In the genomic region with DNA sequence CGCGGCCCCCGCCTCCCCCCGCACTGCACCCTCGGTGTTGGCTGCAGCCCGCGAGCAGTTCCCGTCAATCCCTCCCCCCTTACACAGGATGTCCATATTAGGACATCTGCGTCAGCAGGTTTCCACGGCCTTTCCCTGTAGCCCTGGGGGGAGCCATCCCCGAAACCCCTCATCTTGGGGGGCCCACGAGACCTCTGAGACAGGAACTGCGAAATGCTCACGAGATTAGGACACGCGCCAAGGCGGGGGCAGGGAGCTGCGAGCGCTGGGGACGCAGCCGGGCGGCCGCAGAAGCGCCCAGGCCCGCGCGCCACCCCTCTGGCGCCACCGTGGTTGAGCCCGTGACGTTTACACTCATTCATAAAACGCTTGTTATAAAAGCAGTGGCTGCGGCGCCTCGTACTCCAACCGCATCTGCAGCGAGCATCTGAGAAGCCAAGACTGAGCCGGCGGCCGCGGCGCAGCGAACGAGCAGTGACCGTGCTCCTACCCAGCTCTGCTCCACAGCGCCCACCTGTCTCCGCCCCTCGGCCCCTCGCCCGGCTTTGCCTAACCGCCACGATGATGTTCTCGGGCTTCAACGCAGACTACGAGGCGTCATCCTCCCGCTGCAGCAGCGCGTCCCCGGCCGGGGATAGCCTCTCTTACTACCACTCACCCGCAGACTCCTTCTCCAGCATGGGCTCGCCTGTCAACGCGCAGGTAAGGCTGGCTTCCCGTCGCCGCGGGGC, we compare ENCODE assay signal across 8 cellular contexts. TPM values are rescaled to one million over a fixed set of nuclear protein-coding genes. Genes with fewer than 3 reads are reported as not detected.
DNase-seq lines count a peak whose midpoint lies in the region; ATAC-seq and TF ChIP-seq lines count a peak whose summit lies in the region.

Gene FOS, plus strand, starts transcription at position 407 of the 731 bp plus-strand sequence. Its CDS starts 155 bp downstream, at position 562.

- H3K27me3 ChIP-seq in kidney epithelial cell (ENCODE audit: control insufficient read depth, insufficient read depth, low read length): peaks cover 2% of the 10 kb centered on the region

- peak within 1 kb of the TSS; percentile 82 for H3K4me3 ChIP-seq in kidney epithelial cell (ENCODE audit: low read depth, low read length)

- TF ChIP-seq CTCF in kidney epithelial cell (IDR thresholded peaks at IDR 0.05; ENCODE audit: insufficient read depth, low read length, poor library complexity, severe bottlenecking): no peak

- H3K36me3 ChIP-seq in kidney epithelial cell (ENCODE audit: control insufficient read depth, insufficient read depth, low read length): peaks cover 7% of the 10 kb centered on the region

- peak; percentile 78 for ATAC-seq in HG03432 (IDR thresholded peaks at IDR 0.05; ENCODE audit: unreplicated experiment)

- DNase-seq in Ammon's horn (ENCODE audit: low spot score): peak; percentile 97
- DNase-seq in GM19238 (ENCODE audit: insufficient read length, low spot score): peak; percentile 96
- peak; percentile 89 for DNase-seq in NCI-H510A (lab: John Stamatoyannopoulos, UW)
- DNase-seq in activated CD4-positive, alpha-beta T cell treated with anti-CD3 and anti-CD28 coated beads for 1 hour: peak; percentile 91
- DNase-seq in cerebellum (ENCODE audit: low spot score): peak; percentile 98
- DNase-seq in kidney epithelial cell (ENCODE audit: low read depth): peak; percentile 65
- peak; percentile 89 for DNase-seq in stimulated activated CD4-positive, alpha-beta T cell treated with anti-CD3 and anti-CD28 coated beads, Interleukin-15, amount 100 ng/mL, for 24 hours

RNA-seq across cellular contexts. Expression of gene FOS, which starts in this region (rescaled TPM):
- total RNA-seq in cerebellum: 36.3 TPM
- 5.5 and 9.2 TPM in 2 replicates for total RNA-seq in kidney epithelial cell

Comparison
In these comparisons a context has a peak if more than half of its experiments do, and no peak if none do; other contexts are left out.
1. Peak in every context shown above with its lines: DNase-seq, ATAC-seq and H3K4me3 ChIP-seq.